ENCODE assay signal across 12 cellular contexts in genomic region chr11:30983810-30984441, GRCh38.
"Had no signal": no experiment of that assay in that cellular context is flagged by ENCODE, and none has a peak within 500 bp of the region (broad histone marks: within the 10 kb centered on the region; RNA-seq: fewer than 3 reads in every experiment).

No MANE protein-coding gene starts in this region.

- H3K9me3 ChIP-seq: adrenal gland, body of pancreas, neutrophil, tibial nerve had no signal

- H3K4me1 ChIP-seq: body of pancreas, tibial nerve had no signal

- H3K4me3 ChIP-seq: adrenal gland, body of pancreas, tibial nerve had no signal

- H3K36me3 Mint-ChIP-seq: activated naive CD4-positive, alpha-beta T cell treated with anti-CD3 and anti-CD28 coated beads, Interleukin-2, amount 10 ng/mL, durations not matched to agents 7 days and 5 days; stimulated activated effector memory CD8-positive, alpha-beta T cell treated with anti-CD3 and anti-CD28 coated beads, Interleukin-12 subunit alpha, Interleukin-12 subunit beta, amount 100 ng/mL, for 72 hours had no signal

- H3K27ac Mint-ChIP-seq: activated naive CD4-positive, alpha-beta T cell treated with anti-CD3 and anti-CD28 coated beads, Interleukin-2, amount 10 ng/mL, durations not matched to agents 7 days and 5 days; activated T-helper 2 cell treated with anti-CD3 and anti-CD28 coated beads, Interferon-gamma antibody, Interleukin-2, Interleukin-4, amounts not matched to agents 10 μg/mL and 5 μg/mL and 100 μg/mL, durations not matched to agents 14 hours and 24 hours and 36 hours; stimulated activated effector memory CD8-positive, alpha-beta T cell treated with anti-CD3 and anti-CD28 coated beads, Interleukin-12 subunit alpha, Interleukin-12 subunit beta, amount 100 ng/mL, for 72 hours had no signal

- H3K27ac ChIP-seq: body of pancreas, neutrophil, tibial nerve had no signal

- DNase-seq: activated CD4-positive, CD25-positive, alpha-beta regulatory T cell; activated naive CD4-positive, alpha-beta T cell treated with anti-CD3 and anti-CD28 coated beads, Interleukin-2, amount 10 ng/mL, durations not matched to agents 7 days and 5 days; body of pancreas; cortex of kidney; effector memory CD4-positive, alpha-beta T cell; erythroblast had no signal

- H3K4me3 Mint-ChIP-seq: activated naive CD4-positive, alpha-beta T cell treated with anti-CD3 and anti-CD28 coated beads, Interleukin-2, amount 10 ng/mL, durations not matched to agents 7 days and 5 days; central memory CD8-positive, alpha-beta T cell; stimulated activated effector memory CD8-positive, alpha-beta T cell treated with anti-CD3 and anti-CD28 coated beads, Interleukin-12 subunit alpha, Interleukin-12 subunit beta, amount 100 ng/mL, for 72 hours had no signal

- H3K9me3 Mint-ChIP-seq: activated T-helper 2 cell treated with anti-CD3 and anti-CD28 coated beads, Interferon-gamma antibody, Interleukin-2, Interleukin-4, amounts not matched to agents 10 μg/mL and 5 μg/mL and 100 μg/mL, durations not matched to agents 14 hours and 24 hours and 36 hours had no signal

- H3K4me1 Mint-ChIP-seq: activated naive CD4-positive, alpha-beta T cell treated with anti-CD3 and anti-CD28 coated beads, Interleukin-2, amount 10 ng/mL, durations not matched to agents 7 days and 5 days; central memory CD8-positive, alpha-beta T cell; stimulated activated effector memory CD8-positive, alpha-beta T cell treated with anti-CD3 and anti-CD28 coated beads, Interleukin-12 subunit alpha, Interleukin-12 subunit beta, amount 100 ng/mL, for 72 hours had no signal

- H3K27me3 ChIP-seq: adrenal gland, body of pancreas, neutrophil, tibial nerve had no signal

- H3K36me3 ChIP-seq: adrenal gland, neutrophil, tibial nerve had no signal

- H3K27me3 Mint-ChIP-seq: activated naive CD4-positive, alpha-beta T cell treated with anti-CD3 and anti-CD28 coated beads, Interleukin-2, amount 10 ng/mL, durations not matched to agents 7 days and 5 days; central memory CD8-positive, alpha-beta T cell had no signal
